17 cellular contexts compared by ENCODE assay signal in genomic region chr9:81822967-81823366, GRCh38.
"Had no signal": no experiment of that assay in that cellular context is flagged by ENCODE, and none has a peak within 500 bp of the region (broad histone marks: within the 10 kb centered on the region; RNA-seq: fewer than 3 reads in every experiment).

No MANE protein-coding gene starts in this region.

- H3K4me3 Mint-ChIP-seq: activated CD4-positive, alpha-beta T cell treated with anti-CD3 and anti-CD28 coated beads, Interleukin-2, amount 10 ng/mL, durations not matched to agents 7 days and 5 days; natural killer cell treated with Interleukin-12 subunit alpha and Interleukin-12 subunit beta and Interleukin-15 and Interleukin-18, amount 100 ng/mL, for 72 hours; stimulated activated naive CD8-positive, alpha-beta T cell treated with anti-CD3 and anti-CD28 coated beads, Interleukin-15, amount 100 ng/mL, for 72 hours had no signal

- H3K27me3 ChIP-seq: foreskin keratinocyte, ovary had no signal

- H3K9me3 ChIP-seq: left ventricle myocardium inferior, ovary, thoracic aorta had no signal

- H3K4me1 Mint-ChIP-seq: activated CD4-positive, alpha-beta T cell treated with anti-CD3 and anti-CD28 coated beads, Interleukin-2, amount 10 ng/mL, durations not matched to agents 7 days and 5 days; stimulated activated naive CD8-positive, alpha-beta T cell treated with anti-CD3 and anti-CD28 coated beads, Interleukin-15, amount 100 ng/mL, for 72 hours had no signal

- H3K36me3 Mint-ChIP-seq: natural killer cell treated with Interleukin-12 subunit alpha and Interleukin-12 subunit beta and Interleukin-15 and Interleukin-18, amount 100 ng/mL, for 72 hours had no signal

- H3K27me3 Mint-ChIP-seq: activated CD4-positive, alpha-beta T cell treated with anti-CD3 and anti-CD28 coated beads, Interleukin-2, amount 10 ng/mL, durations not matched to agents 7 days and 5 days; natural killer cell treated with Interleukin-12 subunit alpha and Interleukin-12 subunit beta and Interleukin-15 and Interleukin-18, amount 100 ng/mL, for 72 hours; stimulated activated naive CD8-positive, alpha-beta T cell treated with anti-CD3 and anti-CD28 coated beads, Interleukin-15, amount 100 ng/mL, for 72 hours had no signal

- H3K9me3 Mint-ChIP-seq: activated CD4-positive, alpha-beta T cell treated with anti-CD3 and anti-CD28 coated beads, Interleukin-2, amount 10 ng/mL, durations not matched to agents 7 days and 5 days; activated T-helper 2 cell treated with anti-CD3 and anti-CD28 coated beads, Interferon-gamma antibody, Interleukin-2, Interleukin-4, amounts not matched to agents 10 μg/mL and 5 μg/mL and 100 μg/mL, durations not matched to agents 14 hours and 24 hours and 36 hours; natural killer cell treated with Interleukin-12 subunit alpha and Interleukin-12 subunit beta and Interleukin-15 and Interleukin-18, amount 100 ng/mL, for 72 hours; stimulated activated naive CD8-positive, alpha-beta T cell treated with anti-CD3 and anti-CD28 coated beads, Interleukin-15, amount 100 ng/mL, for 72 hours had no signal

- ATAC-seq: foreskin keratinocyte; natural killer cell treated with Interleukin-12 subunit alpha and Interleukin-12 subunit beta and Interleukin-15 and Interleukin-18, amount 100 ng/mL, for 72 hours; stimulated activated naive CD8-positive, alpha-beta T cell treated with anti-CD3 and anti-CD28 coated beads, Interleukin-15, amount 100 ng/mL, for 72 hours had no signal

- H3K4me3 ChIP-seq: left ventricle myocardium inferior, ovary, skin epidermis, thoracic aorta had no signal

- H3K27ac ChIP-seq: foreskin keratinocyte, left ventricle myocardium inferior, ovary, skin epidermis, thoracic aorta had no signal

- FAIRE-seq: bronchial epithelial cell, islet of Langerhans had no signal

- DNase-seq: activated CD4-positive, alpha-beta T cell treated with anti-CD3 and anti-CD28 coated beads, Interleukin-2, amount 10 ng/mL, durations not matched to agents 7 days and 5 days; activated CD4-positive, CD25-positive, alpha-beta regulatory T cell; activated naive CD4-positive, alpha-beta T cell treated with anti-CD3 and anti-CD28 coated beads, Interleukin-2, amount 50 U/mL, for 16 hours; amniotic stem cell; left ventricle myocardium inferior; mesenchymal stem cell; ovary; stimulated activated CD4-positive, alpha-beta T cell treated with anti-CD3 and anti-CD28 coated beads, Interleukin-4, amount 100 ng/mL, for 4 hours; stimulated activated naive CD8-positive, alpha-beta T cell treated with anti-CD3 and anti-CD28 coated beads, Interleukin-15, amount 100 ng/mL, for 72 hours; T-helper 1 cell had no signal

- H3K27ac Mint-ChIP-seq: activated CD4-positive, alpha-beta T cell treated with anti-CD3 and anti-CD28 coated beads, Interleukin-2, amount 10 ng/mL, durations not matched to agents 7 days and 5 days; activated T-helper 2 cell treated with anti-CD3 and anti-CD28 coated beads, Interferon-gamma antibody, Interleukin-2, Interleukin-4, amounts not matched to agents 10 μg/mL and 5 μg/mL and 100 μg/mL, durations not matched to agents 14 hours and 24 hours and 36 hours; natural killer cell treated with Interleukin-12 subunit alpha and Interleukin-12 subunit beta and Interleukin-15 and Interleukin-18, amount 100 ng/mL, for 72 hours had no signal

- H3K36me3 ChIP-seq: left ventricle myocardium inferior, ovary, thoracic aorta had no signal
